8 cellular contexts compared by ENCODE assay signal in genomic region chr19:47348819-47349795, GRCh38. TPM values are rescaled to one million over a fixed set of nuclear protein-coding genes. Genes with fewer than 3 reads are reported as not detected.
DNase-seq lines count a peak whose midpoint lies in the region; ATAC-seq and TF ChIP-seq lines count a peak whose summit lies in the region.

Gene DHX34, plus strand, starts transcription at chr19:47349315. Its CDS starts 3,716 bp downstream, at chr19:47353031.

- H3K4me3 Mint-ChIP-seq in CD14-positive monocyte, result peak within 1 kb of the TSS; percentile 97

- ATAC-seq in GM19351 (IDR thresholded peaks at IDR 0.05; ENCODE audit: unreplicated experiment) (peak; percentile 92), HG03521 (IDR thresholded peaks at IDR 0.05; ENCODE audit: unreplicated experiment) (peak; percentile 94), left lobe of liver (peak; percentile 98)

- peaks cover 33 to 41% of the 10 kb centered on the region in 2 donors for H3K36me3 Mint-ChIP-seq in CD14-positive monocyte

- intact Hi-C loops in CD14-positive monocyte (cut with micrococcal nuclease), result loop anchor here (2.0 to 5.0 kb wide), 3 partner anchors 42 to 52 kb away; partner anchors contain the start of gene C5AR1 (in 1 of the 2)

- DNase-seq in CD14-positive monocyte (ENCODE audit: low spot score) (peak; percentile 99), NCI-H748 (lab: John Stamatoyannopoulos, UW; ENCODE audit: unreplicated experiment) (peak; percentile 99), dedifferentiated amniotic fluid mesenchymal stem cell (ENCODE audit: extremely low spot score) (peak; percentile 98), left lobe of liver (ENCODE audit: low spot score) (peak; percentile 99)
- DNase-seq in activated CD4-positive, alpha-beta T cell treated with anti-CD3 and anti-CD28 coated beads, Interleukin-2, amount 50 U/mL, for 1 hour, result peak; percentile 99
- DNase-seq in stimulated activated CD4-positive, alpha-beta T cell treated with anti-CD3 and anti-CD28 coated beads, Interleukin-2, amount 100 ng/mL, for 4 hours (ENCODE audit: low read depth), result peak; percentile 98

- H3K9me3 Mint-ChIP-seq in CD14-positive monocyte, result peaks cover 0 to 4% (median 0%) of the 10 kb centered on the region in 7 donors

- H3K4me1 Mint-ChIP-seq in CD14-positive monocyte, result peaks cover 47% of the 10 kb centered on the region

- peak within 1 kb of the TSS; percentile 96 to 100 (median 99) for H3K27ac Mint-ChIP-seq in CD14-positive monocyte

- TF ChIP-seq CTCF in CD14-positive monocyte (IDR thresholded peaks at IDR 0.05), result peak; percentile 91

- H3K27me3 Mint-ChIP-seq in CD14-positive monocyte (ENCODE audit: low read depth in 3 of 3), result peaks cover 0 to 3% (median 0%) of the 10 kb centered on the region in 3 donors

RNA-seq across cellular contexts. Expression of gene DHX34, which starts in this region (rescaled TPM):
- 1 to 10 TPM; 3.4 to 3.8 TPM for polyA plus RNA-seq in CD14-positive monocyte
- 5.9 TPM for total RNA-seq in left lobe of liver

Comparison
In these comparisons a context has a peak if more than half of its experiments do, and no peak if none do; other contexts are left out.
1. Peak in every context shown above with its lines: DNase-seq and ATAC-seq.